2 cellular contexts compared by ENCODE assay signal in the genomic region with DNA sequence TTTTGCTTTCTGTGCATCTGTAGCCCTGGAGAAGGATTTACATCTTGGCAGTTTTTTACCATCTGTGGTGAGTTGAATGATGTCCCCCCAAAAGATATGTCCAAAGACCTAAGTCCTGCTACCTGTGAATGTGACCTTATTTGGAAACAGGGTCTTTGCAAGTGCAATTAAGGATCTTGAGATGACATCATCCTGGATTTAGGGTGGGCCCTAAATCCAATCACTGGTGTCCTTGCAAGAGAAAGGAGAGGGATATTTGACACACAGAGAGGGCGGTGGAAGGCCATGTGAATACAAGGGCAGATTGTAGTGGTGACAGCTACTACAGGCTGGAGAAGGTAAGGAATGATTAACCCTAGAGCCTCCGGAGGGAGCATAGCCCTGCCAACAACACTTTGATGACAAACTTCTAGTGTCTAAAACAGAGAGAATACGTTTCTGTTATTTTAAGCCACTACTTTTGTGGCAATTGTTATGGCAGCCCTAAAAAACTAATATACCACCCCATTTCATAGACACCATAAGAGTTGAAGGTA.
TF ChIP-seq lines count a peak whose summit lies in the region.

No MANE protein-coding gene starts in this region.

TF ChIP-seq in A549, 52 proteins besides CTCF, POLR2A, EP300 and RAD21 (continued from another document):
- TF ChIP-seq, protein P1, sequence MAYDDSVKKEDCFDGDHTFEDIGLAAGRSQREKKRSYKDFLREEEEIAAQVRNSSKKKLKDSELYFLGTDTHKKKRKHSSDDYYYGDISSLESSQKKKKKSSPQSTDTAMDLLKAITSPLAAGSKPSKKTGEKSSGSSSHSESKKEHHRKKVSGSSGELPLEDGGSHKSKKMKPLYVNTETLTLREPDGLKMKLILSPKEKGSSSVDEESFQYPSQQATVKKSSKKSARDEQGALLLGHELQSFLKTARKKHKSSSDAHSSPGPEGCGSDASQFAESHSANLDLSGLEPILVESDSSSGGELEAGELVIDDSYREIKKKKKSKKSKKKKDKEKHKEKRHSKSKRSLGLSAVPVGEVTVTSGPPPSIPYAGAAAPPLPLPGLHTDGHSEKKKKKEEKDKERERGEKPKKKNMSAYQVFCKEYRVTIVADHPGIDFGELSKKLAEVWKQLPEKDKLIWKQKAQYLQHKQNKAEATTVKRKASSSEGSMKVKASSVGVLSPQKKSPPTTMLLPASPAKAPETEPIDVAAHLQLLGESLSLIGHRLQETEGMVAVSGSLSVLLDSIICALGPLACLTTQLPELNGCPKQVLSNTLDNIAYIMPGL (CRISPR knock-in tag; IDR thresholded peaks at IDR 0.05; ENCODE audit: borderline replicate concordance), result no peak
- TF ChIP-seq NFE2L2 (conservative IDR thresholded peaks at IDR 0.05; ENCODE audit: low read length), result no peak
- no peak for TF ChIP-seq PHF8 (IDR thresholded peaks at IDR 0.05; ENCODE audit: borderline replicate concordance, low read depth)
- TF ChIP-seq KDM5A (IDR thresholded peaks at IDR 0.05), result no peak
- TF ChIP-seq FOSL2 (IDR thresholded peaks at IDR 0.05), result no peak
- TF ChIP-seq FOSL2 (CRISPR knock-in tag; IDR thresholded peaks at IDR 0.05), result no peak
- TF ChIP-seq RARB (CRISPR knock-in tag; IDR thresholded peaks at IDR 0.05), result no peak
- TF ChIP-seq ZFP36 (IDR thresholded peaks at IDR 0.05; ENCODE audit: borderline replicate concordance, partially characterized antibody), result no peak
- TF ChIP-seq, protein P2, sequence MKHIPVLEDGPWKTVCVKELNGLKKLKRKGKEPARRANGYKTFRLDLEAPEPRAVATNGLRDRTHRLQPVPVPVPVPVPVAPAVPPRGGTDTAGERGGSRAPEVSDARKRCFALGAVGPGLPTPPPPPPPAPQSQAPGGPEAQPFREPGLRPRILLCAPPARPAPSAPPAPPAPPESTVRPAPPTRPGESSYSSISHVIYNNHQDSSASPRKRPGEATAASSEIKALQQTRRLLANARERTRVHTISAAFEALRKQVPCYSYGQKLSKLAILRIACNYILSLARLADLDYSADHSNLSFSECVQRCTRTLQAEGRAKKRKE (CRISPR knock-in tag; IDR thresholded peaks at IDR 0.05; ENCODE audit: low read depth), result no peak
- TF ChIP-seq CBX2 (IDR thresholded peaks at IDR 0.05; ENCODE audit: borderline replicate concordance, low read depth), result no peak
- no peak for TF ChIP-seq SMC3 (IDR thresholded peaks at IDR 0.05)
- TF ChIP-seq GATA3 (IDR thresholded peaks at IDR 0.05; ENCODE audit: borderline replicate concordance), result no peak
- TF ChIP-seq ZC3H11A (IDR thresholded peaks at IDR 0.05), result no peak
- TF ChIP-seq, protein P3, sequence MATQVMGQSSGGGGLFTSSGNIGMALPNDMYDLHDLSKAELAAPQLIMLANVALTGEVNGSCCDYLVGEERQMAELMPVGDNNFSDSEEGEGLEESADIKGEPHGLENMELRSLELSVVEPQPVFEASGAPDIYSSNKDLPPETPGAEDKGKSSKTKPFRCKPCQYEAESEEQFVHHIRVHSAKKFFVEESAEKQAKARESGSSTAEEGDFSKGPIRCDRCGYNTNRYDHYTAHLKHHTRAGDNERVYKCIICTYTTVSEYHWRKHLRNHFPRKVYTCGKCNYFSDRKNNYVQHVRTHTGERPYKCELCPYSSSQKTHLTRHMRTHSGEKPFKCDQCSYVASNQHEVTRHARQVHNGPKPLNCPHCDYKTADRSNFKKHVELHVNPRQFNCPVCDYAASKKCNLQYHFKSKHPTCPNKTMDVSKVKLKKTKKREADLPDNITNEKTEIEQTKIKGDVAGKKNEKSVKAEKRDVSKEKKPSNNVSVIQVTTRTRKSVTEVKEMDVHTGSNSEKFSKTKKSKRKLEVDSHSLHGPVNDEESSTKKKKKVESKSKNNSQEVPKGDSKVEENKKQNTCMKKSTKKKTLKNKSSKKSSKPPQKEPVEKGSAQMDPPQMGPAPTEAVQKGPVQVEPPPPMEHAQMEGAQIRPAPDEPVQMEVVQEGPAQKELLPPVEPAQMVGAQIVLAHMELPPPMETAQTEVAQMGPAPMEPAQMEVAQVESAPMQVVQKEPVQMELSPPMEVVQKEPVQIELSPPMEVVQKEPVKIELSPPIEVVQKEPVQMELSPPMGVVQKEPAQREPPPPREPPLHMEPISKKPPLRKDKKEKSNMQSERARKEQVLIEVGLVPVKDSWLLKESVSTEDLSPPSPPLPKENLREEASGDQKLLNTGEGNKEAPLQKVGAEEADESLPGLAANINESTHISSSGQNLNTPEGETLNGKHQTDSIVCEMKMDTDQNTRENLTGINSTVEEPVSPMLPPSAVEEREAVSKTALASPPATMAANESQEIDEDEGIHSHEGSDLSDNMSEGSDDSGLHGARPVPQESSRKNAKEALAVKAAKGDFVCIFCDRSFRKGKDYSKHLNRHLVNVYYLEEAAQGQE (IDR thresholded peaks at IDR 0.05), result no peak
- no peak for TF ChIP-seq TFCP2L1 (CRISPR knock-in tag; IDR thresholded peaks at IDR 0.05)
- TF ChIP-seq EHF (CRISPR knock-in tag; IDR thresholded peaks at IDR 0.05), result no peak
- TF ChIP-seq NPAS2 (CRISPR knock-in tag; IDR thresholded peaks at IDR 0.05; ENCODE audit: borderline replicate concordance), result no peak
- TF ChIP-seq HOXB13 (CRISPR knock-in tag; IDR thresholded peaks at IDR 0.05; ENCODE audit: low read depth), result no peak
- TF ChIP-seq, protein P4, sequence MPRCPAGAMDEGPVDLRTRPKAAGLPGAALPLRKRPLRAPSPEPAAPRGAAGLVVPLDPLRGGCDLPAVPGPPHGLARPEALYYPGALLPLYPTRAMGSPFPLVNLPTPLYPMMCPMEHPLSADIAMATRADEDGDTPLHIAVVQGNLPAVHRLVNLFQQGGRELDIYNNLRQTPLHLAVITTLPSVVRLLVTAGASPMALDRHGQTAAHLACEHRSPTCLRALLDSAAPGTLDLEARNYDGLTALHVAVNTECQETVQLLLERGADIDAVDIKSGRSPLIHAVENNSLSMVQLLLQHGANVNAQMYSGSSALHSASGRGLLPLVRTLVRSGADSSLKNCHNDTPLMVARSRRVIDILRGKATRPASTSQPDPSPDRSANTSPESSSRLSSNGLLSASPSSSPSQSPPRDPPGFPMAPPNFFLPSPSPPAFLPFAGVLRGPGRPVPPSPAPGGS (IDR thresholded peaks at IDR 0.05), result no peak

TF ChIP-seq in GM23338, 12 proteins besides CTCF, POLR2A, EP300 and RAD21 (continued from another document):
- TF ChIP-seq, protein P3 (IDR thresholded peaks at IDR 0.05; ENCODE audit: unreplicated experiment), result no peak
- TF ChIP-seq, protein P5, sequence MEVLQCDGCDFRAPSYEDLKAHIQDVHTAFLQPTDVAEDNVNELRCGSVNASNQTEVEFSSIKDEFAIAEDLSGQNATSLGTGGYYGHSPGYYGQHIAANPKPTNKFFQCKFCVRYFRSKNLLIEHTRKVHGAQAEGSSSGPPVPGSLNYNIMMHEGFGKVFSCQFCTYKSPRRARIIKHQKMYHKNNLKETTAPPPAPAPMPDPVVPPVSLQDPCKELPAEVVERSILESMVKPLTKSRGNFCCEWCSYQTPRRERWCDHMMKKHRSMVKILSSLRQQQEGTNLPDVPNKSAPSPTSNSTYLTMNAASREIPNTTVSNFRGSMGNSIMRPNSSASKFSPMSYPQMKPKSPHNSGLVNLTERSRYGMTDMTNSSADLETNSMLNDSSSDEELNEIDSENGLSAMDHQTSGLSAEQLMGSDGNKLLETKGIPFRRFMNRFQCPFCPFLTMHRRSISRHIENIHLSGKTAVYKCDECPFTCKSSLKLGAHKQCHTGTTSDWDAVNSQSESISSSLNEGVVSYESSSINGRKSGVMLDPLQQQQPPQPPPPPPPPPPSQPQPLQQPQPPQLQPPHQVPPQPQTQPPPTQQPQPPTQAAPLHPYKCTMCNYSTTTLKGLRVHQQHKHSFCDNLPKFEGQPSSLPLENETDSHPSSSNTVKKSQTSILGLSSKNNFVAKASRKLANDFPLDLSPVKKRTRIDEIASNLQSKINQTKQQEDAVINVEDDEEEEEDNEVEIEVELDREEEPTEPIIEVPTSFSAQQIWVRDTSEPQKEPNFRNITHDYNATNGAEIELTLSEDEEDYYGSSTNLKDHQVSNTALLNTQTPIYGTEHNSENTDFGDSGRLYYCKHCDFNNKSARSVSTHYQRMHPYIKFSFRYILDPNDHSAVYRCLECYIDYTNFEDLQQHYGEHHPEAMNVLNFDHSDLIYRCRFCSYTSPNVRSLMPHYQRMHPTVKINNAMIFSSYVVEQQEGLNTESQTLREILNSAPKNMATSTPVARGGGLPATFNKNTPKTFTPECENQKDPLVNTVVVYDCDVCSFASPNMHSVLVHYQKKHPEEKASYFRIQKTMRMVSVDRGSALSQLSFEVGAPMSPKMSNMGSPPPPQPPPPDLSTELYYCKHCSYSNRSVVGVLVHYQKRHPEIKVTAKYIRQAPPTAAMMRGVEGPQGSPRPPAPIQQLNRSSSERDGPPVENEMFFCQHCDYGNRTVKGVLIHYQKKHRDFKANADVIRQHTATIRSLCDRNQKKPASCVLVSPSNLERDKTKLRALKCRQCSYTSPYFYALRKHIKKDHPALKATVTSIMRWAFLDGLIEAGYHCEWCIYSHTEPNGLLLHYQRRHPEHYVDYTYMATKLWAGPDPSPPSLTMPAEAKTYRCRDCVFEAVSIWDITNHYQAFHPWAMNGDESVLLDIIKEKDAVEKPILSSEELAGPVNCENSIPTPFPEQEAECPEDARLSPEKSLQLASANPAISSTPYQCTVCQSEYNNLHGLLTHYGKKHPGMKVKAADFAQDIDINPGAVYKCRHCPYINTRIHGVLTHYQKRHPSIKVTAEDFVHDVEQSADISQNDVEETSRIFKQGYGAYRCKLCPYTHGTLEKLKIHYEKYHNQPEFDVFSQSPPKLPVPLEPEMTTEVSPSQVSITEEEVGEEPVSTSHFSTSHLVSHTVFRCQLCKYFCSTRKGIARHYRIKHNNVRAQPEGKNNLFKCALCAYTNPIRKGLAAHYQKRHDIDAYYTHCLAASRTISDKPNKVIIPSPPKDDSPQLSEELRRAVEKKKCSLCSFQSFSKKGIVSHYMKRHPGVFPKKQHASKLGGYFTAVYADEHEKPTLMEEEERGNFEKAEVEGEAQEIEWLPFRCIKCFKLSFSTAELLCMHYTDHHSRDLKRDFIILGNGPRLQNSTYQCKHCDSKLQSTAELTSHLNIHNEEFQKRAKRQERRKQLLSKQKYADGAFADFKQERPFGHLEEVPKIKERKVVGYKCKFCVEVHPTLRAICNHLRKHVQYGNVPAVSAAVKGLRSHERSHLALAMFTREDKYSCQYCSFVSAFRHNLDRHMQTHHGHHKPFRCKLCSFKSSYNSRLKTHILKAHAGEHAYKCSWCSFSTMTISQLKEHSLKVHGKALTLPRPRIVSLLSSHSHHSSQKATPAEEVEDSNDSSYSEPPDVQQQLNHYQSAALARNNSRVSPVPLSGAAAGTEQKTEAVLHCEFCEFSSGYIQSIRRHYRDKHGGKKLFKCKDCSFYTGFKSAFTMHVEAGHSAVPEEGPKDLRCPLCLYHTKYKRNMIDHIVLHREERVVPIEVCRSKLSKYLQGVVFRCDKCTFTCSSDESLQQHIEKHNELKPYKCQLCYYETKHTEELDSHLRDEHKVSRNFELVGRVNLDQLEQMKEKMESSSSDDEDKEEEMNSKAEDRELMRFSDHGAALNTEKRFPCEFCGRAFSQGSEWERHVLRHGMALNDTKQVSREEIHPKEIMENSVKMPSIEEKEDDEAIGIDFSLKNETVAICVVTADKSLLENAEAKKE (CRISPR knock-in tag; IDR thresholded peaks at IDR 0.05), result no peak
- TF ChIP-seq, protein P6, sequence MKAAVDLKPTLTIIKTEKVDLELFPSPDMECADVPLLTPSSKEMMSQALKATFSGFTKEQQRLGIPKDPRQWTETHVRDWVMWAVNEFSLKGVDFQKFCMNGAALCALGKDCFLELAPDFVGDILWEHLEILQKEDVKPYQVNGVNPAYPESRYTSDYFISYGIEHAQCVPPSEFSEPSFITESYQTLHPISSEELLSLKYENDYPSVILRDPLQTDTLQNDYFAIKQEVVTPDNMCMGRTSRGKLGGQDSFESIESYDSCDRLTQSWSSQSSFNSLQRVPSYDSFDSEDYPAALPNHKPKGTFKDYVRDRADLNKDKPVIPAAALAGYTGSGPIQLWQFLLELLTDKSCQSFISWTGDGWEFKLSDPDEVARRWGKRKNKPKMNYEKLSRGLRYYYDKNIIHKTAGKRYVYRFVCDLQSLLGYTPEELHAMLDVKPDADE (IDR thresholded peaks at IDR 0.05), result no peak
- TF ChIP-seq JUNB (IDR thresholded peaks at IDR 0.05; ENCODE audit: unreplicated experiment), result no peak
- TF ChIP-seq EZH2 (IDR thresholded peaks at IDR 0.05; ENCODE audit: low read depth, unreplicated experiment), result no peak
- TF ChIP-seq ZNF114 (CRISPR knock-in tag; IDR thresholded peaks at IDR 0.05), result no peak
- TF ChIP-seq NANOG (IDR thresholded peaks at IDR 0.05; ENCODE audit: borderline replicate concordance), result no peak
- no peak for TF ChIP-seq CREB1 (CRISPR knock-in tag; IDR thresholded peaks at IDR 0.05; ENCODE audit: low read depth)
- no peak for TF ChIP-seq EZH2phosphoT487 (IDR thresholded peaks at IDR 0.05; ENCODE audit: unreplicated experiment)
